8 cellular contexts compared by ENCODE assay signal in genomic region chr16:58026139-58026704, GRCh38. TPM values are rescaled to one million over a fixed set of nuclear protein-coding genes. Genes with fewer than 3 reads are reported as not detected.
A peak's percentile ranks its signal among the peaks of the same experiment; 100 is the strongest.
DNase-seq lines count a peak whose midpoint lies in the region; ATAC-seq, FAIRE-seq and TF ChIP-seq lines count a peak whose summit lies in the region.

No MANE protein-coding gene starts in this region.

- H3K4me3 Mint-ChIP-seq in effector memory CD8-positive, alpha-beta T cell, result peak overlapping the region; percentile 52 to 94

- H3K9me3 ChIP-seq in HEK293 (ENCODE audit: control insufficient read depth, insufficient read depth, low read depth, low read length), result no peaks in the 10 kb centered on the region
- H3K9me3 ChIP-seq in mesodermal cell (ENCODE audit: control insufficient read depth, low read length), result no peaks in the 10 kb centered on the region

- H3K27me3 Mint-ChIP-seq in effector memory CD8-positive, alpha-beta T cell, result peaks cover 14 to 26% of the 10 kb centered on the region in 2 donors

- ATAC-seq in SK-N-SH treated with all-trans-retinoic acid at 6 μM for 48 hours (peak; percentile 41), HG03460 (IDR thresholded peaks at IDR 0.05; ENCODE audit: unreplicated experiment) (no peak)
- ATAC-seq in effector memory CD8-positive, alpha-beta T cell (replicated peaks), result peak; percentile 14

- H3K36me3 Mint-ChIP-seq in effector memory CD8-positive, alpha-beta T cell (ENCODE audit: insufficient read depth), result peaks cover 3% of the 10 kb centered on the region

- H3K4me1 ChIP-seq in HEK293 (ENCODE audit: control insufficient read depth, insufficient read depth, low read length) (peaks cover 16% of the 10 kb centered on the region), mesodermal cell (ENCODE audit: control insufficient read depth, insufficient read depth, low read length, poor library complexity, severe bottlenecking) (peaks cover 45% of the 10 kb centered on the region)

- TF ChIP-seq CTCF in HEK293 (tag by site-specific recombination; IDR thresholded peaks at IDR 0.05), result no peak

- no peak for FAIRE-seq in urothelium cell line (lab: Jason Lieb, UNC)

- H3K36me3 ChIP-seq in HEK293 (ENCODE audit: control insufficient read depth in 2 of 2, insufficient read depth in 1 of 2, low read length in 2 of 2) (peaks cover 0 to 3% of the 10 kb centered on the region in 2 experiments; a peak in 1 of 3 replicates), mesodermal cell (ENCODE audit: control insufficient read depth, insufficient read depth, low read length) (peaks cover 11% of the 10 kb centered on the region)

- peak overlapping the region; percentile 63 for H3K4me3 ChIP-seq in HEK293 (ENCODE audit: low read depth, low read length)
- H3K4me3 ChIP-seq in mesodermal cell (ENCODE audit: extremely low read depth, insufficient read depth, low read length, poor library complexity, severe bottlenecking), result peak overlapping the region; percentile 71

- H3K27ac Mint-ChIP-seq in effector memory CD8-positive, alpha-beta T cell, result no peak overlapping the region

- peak overlapping the region; percentile 68; the same call in 1 of the 2 replicates for H3K27ac ChIP-seq in HEK293 (ENCODE audit: extremely low read depth, low read depth, low read length)
- no peak overlapping the region for H3K27ac ChIP-seq in mesodermal cell (ENCODE audit: low read depth, low read length, severe bottlenecking)

- POLR2A ChIA-PET in HEK293 (lab: Yijun Ruan, JAX), result interaction anchor here (1.6 to 7.9 kb wide), 2 partner anchors 96 to 103 kb away, joined by 10 to 51 read pairs; partner anchors contain the start of gene CFAP20

- no peaks in the 10 kb centered on the region for H3K9me3 Mint-ChIP-seq in effector memory CD8-positive, alpha-beta T cell

- H3K4me1 Mint-ChIP-seq in effector memory CD8-positive, alpha-beta T cell (ENCODE audit: low read depth in 2 of 2), result peaks cover 8 to 13% of the 10 kb centered on the region in 2 donors

- CTCF ChIA-PET in HEK293 (lab: Yijun Ruan, JAX), result interaction anchor here (0.7 to 1.0 kb wide), 4 partner anchors 87 to 103 kb away, joined by 3 to 5 read pairs (median 3); partner anchors contain the start of gene CFAP20

- WGBS in mesodermal cell (ENCODE audit: insufficient coverage in 2 of 2), 2 experiments, result 0 to 1% methylated on average over 53 to 58 of the region's 65 CpGs

- peak; percentile 8 for DNase-seq in DMS 273 treated with DMSO at 0.1 percent for 48 hours (lab: John Stamatoyannopoulos, UW)
- no peak for DNase-seq in effector memory CD8-positive, alpha-beta T cell
- DNase-seq in urothelium cell line (ENCODE audit: low spot score), result peak; percentile 52
- no peak for DNase-seq in H4 (ENCODE audit: low spot score)

TF ChIP-seq in HEK293, 187 proteins besides CTCF, POLR2A, EP300 and RAD21 (continues in another document):
- no peak for TF ChIP-seq ZSCAN16 (tag by site-specific recombination; IDR thresholded peaks at IDR 0.05)
- no peak for TF ChIP-seq SP7 (tag by site-specific recombination; IDR thresholded peaks at IDR 0.05)
- no peak for TF ChIP-seq ZNF510 (tag by site-specific recombination; IDR thresholded peaks at IDR 0.05; ENCODE audit: insufficient replicate concordance)
- no peak for TF ChIP-seq ZNF169 (tag by site-specific recombination; IDR thresholded peaks at IDR 0.05)
- TF ChIP-seq ZBTB26 (tag by site-specific recombination; optimal IDR thresholded peaks at IDR 0.05), result peak; percentile 69
- no peak for TF ChIP-seq ZNF558 (tag by site-specific recombination; IDR thresholded peaks at IDR 0.05)
- no peak for TF ChIP-seq ZNF664 (tag by site-specific recombination; IDR thresholded peaks at IDR 0.05)
- 0 out of 2 replicates have a peak, but pooled peaks have one; percentile 40 for TF ChIP-seq PBX3 (CRISPR knock-in tag; IDR thresholded peaks at IDR 0.05)
- no peak for TF ChIP-seq ZNF140 (tag by site-specific recombination; IDR thresholded peaks at IDR 0.05)
- no peak for TF ChIP-seq ZNF76 (tag by site-specific recombination; IDR thresholded peaks at IDR 0.05; ENCODE audit: borderline replicate concordance, low read depth)
- TF ChIP-seq WT1 (tag by site-specific recombination; IDR thresholded peaks at IDR 0.05), result no peak
- TF ChIP-seq ZNF621 (tag by site-specific recombination; IDR thresholded peaks at IDR 0.05), result no peak
- no peak for TF ChIP-seq ZNF292 (tag by site-specific recombination; IDR thresholded peaks at IDR 0.05; ENCODE audit: borderline replicate concordance, low read depth)
- peak; percentile 98 for TF ChIP-seq ZBTB48 (tag by site-specific recombination; IDR thresholded peaks at IDR 0.05)

TF ChIP-seq in SK-N-SH treated with all-trans-retinoic acid at 6 μM for 48 hours, 23 proteins besides CTCF, POLR2A, EP300 and RAD21:
- no peak for TF ChIP-seq CSRNP3 (CRISPR knock-in tag; IDR thresholded peaks at IDR 0.05)
- no peak for TF ChIP-seq PATZ1 (CRISPR knock-in tag; IDR thresholded peaks at IDR 0.05; ENCODE audit: borderline replicate concordance)
- TF ChIP-seq ZNF70 (CRISPR knock-in tag; IDR thresholded peaks at IDR 0.05), result no peak
- TF ChIP-seq POU6F1 (CRISPR knock-in tag; IDR thresholded peaks at IDR 0.05; ENCODE audit: borderline replicate concordance, low read depth), result no peak

RNA-seq across cellular contexts. Expression of gene MMP15, which starts 0.7 kb away (rescaled TPM):
- polyA plus RNA-seq in mesodermal cell (2013, experiment 1 of 2), result 43.4 TPM
- 37.4 TPM for polyA plus RNA-seq in mesodermal cell (2013, experiment 2 of 2)
- total RNA-seq in H4 (2014; rRNA removed; shearing (Covaris generic)), result 1.6 and 2.0 TPM in 2 replicates

RNA-seq across cellular contexts. Expression of gene USB1, which starts 25.0 kb away (rescaled TPM):
- polyA plus RNA-seq in mesodermal cell (2013, experiment 1 of 2), result 66.8 TPM
- polyA plus RNA-seq in mesodermal cell (2013, experiment 2 of 2), result 62.9 TPM
- total RNA-seq in H4 (2014; rRNA removed; shearing (Covaris generic)), result 28.6 and 30.5 TPM in 2 replicates

RNA-seq across cellular contexts. Expression of gene ZNF319, which starts 25.8 kb away (rescaled TPM):
- polyA plus RNA-seq in mesodermal cell (2013, experiment 1 of 2), result 6.6 TPM
- polyA plus RNA-seq in mesodermal cell (2013, experiment 2 of 2), result 5.7 TPM
- 1.1 and 1.5 TPM in 2 replicates for total RNA-seq in H4 (2014; rRNA removed; shearing (Covaris generic))

RNA-seq across cellular contexts. Expression of gene CNGB1, which starts 55.3 kb away (rescaled TPM):
- polyA plus RNA-seq in mesodermal cell (2013, experiment 1 of 2), result 0.11 TPM
- 0.35 TPM for polyA plus RNA-seq in mesodermal cell (2013, experiment 2 of 2)
- total RNA-seq in H4 (2014; rRNA removed; shearing (Covaris generic)), result 0.06 TPM in 1 of 2 replicates, not detected in the other

Comparison
In these comparisons a context has a peak if more than half of its experiments do, and no peak if none do; other contexts are left out.
1. DNase-seq: peak in DMS 273 treated with DMSO at 0.1 percent for 48 hours (single experiment) and urothelium cell line (single experiment); none in effector memory CD8-positive, alpha-beta T cell (0 of 3) and H4 (single experiment).